ENCODE assay signal across 24 cellular contexts in the genomic region with DNA sequence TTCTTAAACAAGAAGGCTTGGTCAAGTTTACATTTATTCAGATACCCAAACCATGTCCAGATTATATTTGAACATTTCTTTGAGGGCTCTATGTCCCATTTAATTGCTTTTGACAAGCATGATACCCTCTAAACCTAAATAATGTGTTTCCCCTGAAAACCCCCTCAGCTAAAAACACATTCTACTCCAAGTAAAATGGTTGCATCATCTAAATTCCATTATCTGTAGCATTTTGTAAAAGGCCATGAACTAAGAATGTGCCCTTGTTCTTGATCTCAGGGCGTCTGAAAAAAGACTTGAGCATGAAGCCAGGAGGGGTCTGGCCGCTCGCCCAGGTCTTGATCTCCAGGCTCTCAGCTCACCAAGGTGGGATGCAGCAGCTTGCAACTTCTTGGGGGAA. TPM values are rescaled to one million over a fixed set of nuclear protein-coding genes. Genes with fewer than 3 reads are reported as not detected.
DNase-seq lines count a peak whose midpoint lies in the region; ATAC-seq and TF ChIP-seq lines count a peak whose summit lies in the region.
"Had no signal": no experiment of that assay in that cellular context is flagged by ENCODE, and none has a peak within 500 bp of the region (broad histone marks: within the 10 kb centered on the region; RNA-seq: fewer than 3 reads in every experiment).

No MANE protein-coding gene starts in this region.

- peaks cover 24% of the 10 kb centered on the region for H3K4me1 ChIP-seq in RWPE2 (ENCODE audit: insufficient read depth, poor library complexity, severe bottlenecking)
- H3K4me1 ChIP-seq in hepatocyte (ENCODE audit: insufficient read depth), result peaks cover 22% of the 10 kb centered on the region
- H3K4me1 ChIP-seq: left ventricle myocardium inferior had no signal

- no peaks in the 10 kb centered on the region for H3K9me2 ChIP-seq in hepatocyte (replicated peaks; ENCODE audit: insufficient read depth)

- no peaks in the 10 kb centered on the region for H3K9me3 ChIP-seq in RWPE2 (ENCODE audit: severe bottlenecking)
- no peaks in the 10 kb centered on the region for H3K9me3 ChIP-seq in hepatocyte (ENCODE audit: low read depth)
- H3K9me3 ChIP-seq: left ventricle myocardium inferior, upper lobe of right lung had no signal

- peaks cover 43% of the 10 kb centered on the region for H3K27me3 Mint-ChIP-seq in activated CD4-positive, alpha-beta T cell treated with anti-CD3 and anti-CD28 coated beads, Interleukin-2, amount 10 ng/mL, durations not matched to agents 24 days and 14 days
- H3K27me3 Mint-ChIP-seq in stimulated activated naive CD8-positive, alpha-beta T cell treated with anti-CD3 and anti-CD28 coated beads, Interleukin-15, amount 100 ng/mL, for 72 hours, result peaks cover 14% of the 10 kb centered on the region
- no peaks in the 10 kb centered on the region for H3K27me3 Mint-ChIP-seq in progenitor cell of endocrine pancreas
- H3K27me3 Mint-ChIP-seq: B cell; dendritic cell treated with granulocyte-macrophage colony-stimulating factor and Interleukin-4, amounts not matched to agents 40 ng/mL and 50 ng/mL, for 4 days had no signal

- H3K36me3 Mint-ChIP-seq in activated CD4-positive, alpha-beta T cell treated with anti-CD3 and anti-CD28 coated beads, Interleukin-2, amount 10 ng/mL, durations not matched to agents 24 days and 14 days (ENCODE audit: low read depth), result peaks cover 8% of the 10 kb centered on the region
- H3K36me3 Mint-ChIP-seq in progenitor cell of endocrine pancreas (ENCODE audit: insufficient read depth), result no peaks in the 10 kb centered on the region

- peak overlapping the region; percentile 9 for H3K4me3 Mint-ChIP-seq in activated CD4-positive, alpha-beta T cell treated with anti-CD3 and anti-CD28 coated beads, Interleukin-2, amount 10 ng/mL, durations not matched to agents 24 days and 14 days
- H3K4me3 Mint-ChIP-seq in stimulated activated naive CD8-positive, alpha-beta T cell treated with anti-CD3 and anti-CD28 coated beads, Interleukin-15, amount 100 ng/mL, for 72 hours, result peak overlapping the region; percentile 44 to 56
- H3K4me3 Mint-ChIP-seq in progenitor cell of endocrine pancreas (ENCODE audit: low read depth), result no peak overlapping the region
- H3K4me3 Mint-ChIP-seq: B cell; dendritic cell treated with granulocyte-macrophage colony-stimulating factor and Interleukin-4, amounts not matched to agents 40 ng/mL and 50 ng/mL, for 4 days; nephron had no signal

- H3K4me1 Mint-ChIP-seq in activated CD4-positive, alpha-beta T cell treated with anti-CD3 and anti-CD28 coated beads, Interleukin-2, amount 10 ng/mL, durations not matched to agents 24 days and 14 days, result peaks cover 34% of the 10 kb centered on the region
- H3K4me1 Mint-ChIP-seq in stimulated activated naive CD8-positive, alpha-beta T cell treated with anti-CD3 and anti-CD28 coated beads, Interleukin-15, amount 100 ng/mL, for 72 hours, result peaks cover 49% of the 10 kb centered on the region
- no peaks in the 10 kb centered on the region for H3K4me1 Mint-ChIP-seq in progenitor cell of endocrine pancreas (ENCODE audit: low read depth)

- no peaks in the 10 kb centered on the region for H4K20me1 ChIP-seq in hepatocyte (ENCODE audit: insufficient read depth, poor library complexity, severe bottlenecking)

- H3K4me3 ChIP-seq in RWPE2 (ENCODE audit: severe bottlenecking) (no peak overlapping the region), hepatocyte (no peak overlapping the region)
- H3K4me3 ChIP-seq: left ventricle myocardium inferior, upper lobe of right lung had no signal

- 52% methylated on average over 3 of the region's 3 CpGs for whole genome bisulfite sequencing in hepatocyte (ENCODE audit: low lambda C conversion rate, missing lambda C conversion rate)

- peak overlapping the region; percentile 39 for H3K4me2 ChIP-seq in hepatocyte

- H3K36me3 ChIP-seq in RWPE2 (ENCODE audit: low read depth) (no peaks in the 10 kb centered on the region), hepatocyte (replicated peaks; ENCODE audit: insufficient read depth, low read depth) (no peaks in the 10 kb centered on the region)
- H3K36me3 ChIP-seq: left ventricle myocardium inferior, upper lobe of right lung had no signal

- H3K79me2 ChIP-seq in hepatocyte, result peaks cover 2% of the 10 kb centered on the region

- no peak for ATAC-seq in RWPE2 (ENCODE audit: low read depth)
- no peak for ATAC-seq in stimulated activated naive CD8-positive, alpha-beta T cell treated with anti-CD3 and anti-CD28 coated beads, Interleukin-15, amount 100 ng/mL, for 72 hours
- ATAC-seq: upper lobe of right lung had no signal

- no peak for DNase-seq in activated CD4-positive, alpha-beta T cell treated with anti-CD3 and anti-CD28 coated beads, Interleukin-2, amount 10 ng/mL, durations not matched to agents 24 days and 14 days
- DNase-seq in activated CD4-positive, alpha-beta T cell treated with anti-CD3 and anti-CD28 coated beads, Interleukin-2, amount 50 U/mL, for 4 hours, result no peak
- DNase-seq in RWPE2 (ENCODE audit: low spot score) (no peak), hepatocyte (ENCODE audit: low spot score) (no peak), amniotic stem cell (lab: John Stamatoyannopoulos, UW) (no peak), progenitor cell of endocrine pancreas (ENCODE audit: low spot score, unreplicated experiment) (no peak), GM20000 (ENCODE audit: low spot score) (no peak)
- no peak for DNase-seq in stimulated activated naive CD8-positive, alpha-beta T cell treated with anti-CD3 and anti-CD28 coated beads, Interleukin-15, amount 100 ng/mL, for 72 hours
- DNase-seq: activated naive CD4-positive, alpha-beta T cell; DMS53; GF-D8; GOT3; Kasumi-1; left ventricle myocardium inferior; midbrain; NCI-H1694 treated with DMSO at 0.1 percent for 48 hours; NCI-H2171; NCI-H510A treated with DMSO at 0.1 percent for 48 hours; RPMI8226; stimulated activated CD4-positive, alpha-beta T cell treated with anti-CD3 and anti-CD28 coated beads, Interleukin-12 subunit alpha, Interleukin-12 subunit beta, amount 100 ng/mL, for 4 hours; upper lobe of right lung had no signal

- peaks cover 6% of the 10 kb centered on the region for H3K9me3 Mint-ChIP-seq in activated CD4-positive, alpha-beta T cell treated with anti-CD3 and anti-CD28 coated beads, Interleukin-2, amount 10 ng/mL, durations not matched to agents 24 days and 14 days
- H3K9me3 Mint-ChIP-seq in stimulated activated naive CD8-positive, alpha-beta T cell treated with anti-CD3 and anti-CD28 coated beads, Interleukin-15, amount 100 ng/mL, for 72 hours, result peaks cover 4 to 12% of the 10 kb centered on the region in 2 donors
- no peaks in the 10 kb centered on the region for H3K9me3 Mint-ChIP-seq in progenitor cell of endocrine pancreas (ENCODE audit: low read depth)
- H3K9me3 Mint-ChIP-seq: dendritic cell treated with granulocyte-macrophage colony-stimulating factor and Interleukin-4, amounts not matched to agents 40 ng/mL and 50 ng/mL, for 4 days; nephron had no signal

- H3K27ac ChIP-seq in RWPE2 (ENCODE audit: poor library complexity, severe bottlenecking), result peak overlapping the region; percentile 82
- H3K27ac ChIP-seq in hepatocyte, result peak overlapping the region; percentile 75
- H3K27ac ChIP-seq: left ventricle myocardium inferior, upper lobe of right lung had no signal

- peak overlapping the region; percentile 46 for H3K27ac Mint-ChIP-seq in activated CD4-positive, alpha-beta T cell treated with anti-CD3 and anti-CD28 coated beads, Interleukin-2, amount 10 ng/mL, durations not matched to agents 24 days and 14 days
- no peak overlapping the region for H3K27ac Mint-ChIP-seq in stimulated activated naive CD8-positive, alpha-beta T cell treated with anti-CD3 and anti-CD28 coated beads, Interleukin-15, amount 100 ng/mL, for 72 hours
- no peak overlapping the region for H3K27ac Mint-ChIP-seq in progenitor cell of endocrine pancreas
- H3K27ac Mint-ChIP-seq: B cell; dendritic cell treated with granulocyte-macrophage colony-stimulating factor and Interleukin-4, amounts not matched to agents 40 ng/mL and 50 ng/mL, for 4 days; nephron had no signal

- H2AFZ ChIP-seq in hepatocyte, result no peak overlapping the region

- TF ChIP-seq CTCF in RWPE2 (IDR thresholded peaks at IDR 0.05; ENCODE audit: poor library complexity, severe bottlenecking) (no peak), hepatocyte (IDR thresholded peaks at IDR 0.05; ENCODE audit: poor library complexity) (no peak), progenitor cell of endocrine pancreas (IDR thresholded peaks at IDR 0.05; ENCODE audit: unreplicated experiment) (no peak), GM20000 (IDR thresholded peaks at IDR 0.05; ENCODE audit: extremely low read depth, missing control alignments) (no peak)

- H3K27me3 ChIP-seq in RWPE2 (ENCODE audit: insufficient read depth, poor library complexity, severe bottlenecking) (no peaks in the 10 kb centered on the region), hepatocyte (no peaks in the 10 kb centered on the region)
- H3K27me3 ChIP-seq: upper lobe of right lung had no signal

- intact Hi-C loops in activated CD4-positive, alpha-beta T cell treated with anti-CD3 and anti-CD28 coated beads, Interleukin-2, amount 10 ng/mL, durations not matched to agents 24 days and 14 days (cut with micrococcal nuclease), result loop anchor here (1.0 to 2.0 kb wide), 6 partner anchors 53 to 419 kb away; a partner anchor contains a TSS

RNA-seq across cellular contexts. Expression of a gene that starts 53.5 kb away (rescaled TPM):
- 32.1 and 35.7 TPM in 2 replicates for total RNA-seq in activated CD4-positive, alpha-beta T cell treated with anti-CD3 and anti-CD28 coated beads, Interleukin-2, amount 10 ng/mL, durations not matched to agents 24 days and 14 days
- total RNA-seq in hepatocyte (55.7 and 58.9 TPM in 2 replicates), progenitor cell of endocrine pancreas (49.5 and 52.9 TPM in 2 replicates)
- polyA plus RNA-seq in hepatocyte, result 17.6 and 21.5 TPM in 2 replicates
